ENCODE assay signal across 25 cellular contexts in the genomic region with DNA sequence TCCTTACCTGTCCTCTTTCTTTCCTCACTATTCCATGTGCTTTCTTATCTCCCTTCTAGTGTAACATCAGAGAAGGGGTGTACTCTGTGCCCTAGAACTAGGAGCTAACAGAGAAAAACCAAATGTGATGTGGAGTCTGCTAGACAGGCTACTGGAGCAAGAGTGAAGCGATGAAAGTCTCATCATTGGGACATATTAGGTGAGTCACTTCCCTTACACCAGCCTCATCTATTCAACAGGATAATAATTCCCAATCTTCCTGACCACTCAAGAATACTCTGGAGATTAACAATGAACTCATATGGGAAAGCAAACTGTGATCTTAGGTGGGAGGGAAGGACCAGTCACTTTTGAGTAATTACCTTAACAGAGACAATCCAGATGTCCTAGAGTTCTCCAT. TPM values are rescaled to one million over a fixed set of nuclear protein-coding genes. Genes with fewer than 3 reads are reported as not detected.
"Had no signal": no experiment of that assay in that cellular context is flagged by ENCODE, and none has a peak within 500 bp of the region (broad histone marks: within the 10 kb centered on the region; RNA-seq: fewer than 3 reads in every experiment).

No MANE protein-coding gene starts in this region.

- H3K9me3 Mint-ChIP-seq: activated CD8-positive, alpha-beta T cell treated with anti-CD3 and anti-CD28 coated beads for 36 hours; central memory CD8-positive, alpha-beta T cell; T-helper 2 cell treated with Interferon-gamma antibody and Interleukin-4, amounts not matched to agents 5 μg/mL and 100 μg/mL, for 36 hours had no signal

- ATAC-seq: activated CD8-positive, alpha-beta memory T cell treated with anti-CD3 and anti-CD28 coated beads, Interleukin-2, amount 10 ng/mL, durations not matched to agents 7 days and 5 days; activated CD8-positive, alpha-beta T cell treated with anti-CD3 and anti-CD28 coated beads for 36 hours; foreskin keratinocyte; left lung; naive thymus-derived CD8-positive, alpha-beta T cell had no signal

- H3K4me2 ChIP-seq: hepatocyte, neural progenitor cell had no signal

- H3K4me3 Mint-ChIP-seq: activated CD4-positive, alpha-beta T cell treated with anti-CD3 and anti-CD28 coated beads, Interleukin-2, amount 10 ng/mL, durations not matched to agents 7 days and 5 days; activated CD8-positive, alpha-beta memory T cell treated with anti-CD3 and anti-CD28 coated beads, Interleukin-2, amount 10 ng/mL, durations not matched to agents 7 days and 5 days; activated CD8-positive, alpha-beta T cell treated with anti-CD3 and anti-CD28 coated beads for 36 hours; central memory CD8-positive, alpha-beta T cell; neural progenitor cell; T-helper 2 cell treated with Interferon-gamma antibody and Interleukin-4, amounts not matched to agents 5 μg/mL and 100 μg/mL, for 36 hours had no signal

- H3K9ac ChIP-seq: neural progenitor cell had no signal

- H3K4me3 ChIP-seq: ascending aorta, colonic mucosa, dorsolateral prefrontal cortex, hepatocyte, left lung, lung, neural progenitor cell, upper lobe of left lung had no signal

- H3K27me3 ChIP-seq: ascending aorta, colonic mucosa, foreskin keratinocyte, hepatocyte, left lung, neural progenitor cell, upper lobe of left lung had no signal

- H3K36me3 Mint-ChIP-seq: naive thymus-derived CD8-positive, alpha-beta T cell had no signal

- H3K27ac Mint-ChIP-seq: activated CD4-positive, alpha-beta T cell treated with anti-CD3 and anti-CD28 coated beads, Interleukin-2, amount 10 ng/mL, durations not matched to agents 7 days and 5 days; activated CD8-positive, alpha-beta memory T cell treated with anti-CD3 and anti-CD28 coated beads, Interleukin-2, amount 10 ng/mL, durations not matched to agents 7 days and 5 days; activated CD8-positive, alpha-beta T cell treated with anti-CD3 and anti-CD28 coated beads for 36 hours; neural progenitor cell had no signal

- H3K36me3 ChIP-seq: ascending aorta, colonic mucosa, left lung, neural progenitor cell, upper lobe of left lung, WERI-Rb-1 had no signal

- H3K9me3 ChIP-seq: ascending aorta, colonic mucosa, left lung, upper lobe of left lung had no signal

- H3K27me3 Mint-ChIP-seq: activated CD8-positive, alpha-beta memory T cell treated with anti-CD3 and anti-CD28 coated beads, Interleukin-2, amount 10 ng/mL, durations not matched to agents 7 days and 5 days; activated CD8-positive, alpha-beta T cell treated with anti-CD3 and anti-CD28 coated beads for 36 hours had no signal

- H3K27ac ChIP-seq: ascending aorta, colonic mucosa, dorsolateral prefrontal cortex, foreskin keratinocyte, hepatocyte, left lung, neural progenitor cell, upper lobe of left lung, WERI-Rb-1 had no signal

- DNase-seq: activated CD4-positive, alpha-beta T cell treated with anti-CD3 and anti-CD28 coated beads, Interleukin-2, amount 10 ng/mL, durations not matched to agents 7 days and 5 days; activated CD4-positive, CD25-positive, alpha-beta regulatory T cell treated with anti-CD3 and anti-CD28 coated beads, Interleukin-2, amount 50 U/mL, for 72 hours; activated CD8-positive, alpha-beta memory T cell treated with anti-CD3 and anti-CD28 coated beads, Interleukin-2, amount 10 ng/mL, durations not matched to agents 7 days and 5 days; activated CD8-positive, alpha-beta T cell treated with anti-CD3 and anti-CD28 coated beads for 36 hours; activated effector memory CD4-positive, alpha-beta T cell treated with anti-CD3 and anti-CD28 coated beads, Interleukin-2, amount 50 U/mL, for 16 hours; activated naive CD4-positive, alpha-beta T cell treated with anti-CD3 and anti-CD28 coated beads, Interleukin-2, amount 50 U/mL, for 16 hours; activated T-cell treated with anti-CD3 and anti-CD28 coated beads for 4 hours; colonic mucosa; dorsolateral prefrontal cortex; glutamatergic neuron; kidney glomerular epithelial cell; left lung; naive thymus-derived CD8-positive, alpha-beta T cell; retina; stimulated activated CD4-positive, alpha-beta T cell treated with anti-CD3 and anti-CD28 coated beads, Interleukin-4, amount 100 ng/mL, for 24 hours; stimulated activated naive CD4-positive, alpha-beta T cell treated with Interleukin-2 at 50 U/mL for 16 hours; upper lobe of left lung; WERI-Rb-1 had no signal

- H3K4me1 ChIP-seq: ascending aorta, colonic mucosa, left lung, neural progenitor cell, upper lobe of left lung had no signal

- H3K79me2 ChIP-seq: hepatocyte had no signal

- H2AFZ ChIP-seq: hepatocyte, neural progenitor cell had no signal

RNA-seq across cellular contexts. Expression of a gene that starts 58.1 kb away (rescaled TPM):
- total RNA-seq: naive thymus-derived CD8-positive, alpha-beta T cell had no signal
- polyA plus RNA-seq: foreskin keratinocyte had no signal
